1 cellular context compared by ENCODE assay signal in genomic region chr2:20243637-20244036, GRCh38.
TF ChIP-seq lines count a peak whose summit lies in the region.
"Not testable (repeated sequence)": the region's sequence is repeated elsewhere in the genome, so short reads cannot be mapped to it uniquely, and the experiment has no call there.

No MANE protein-coding gene starts in this region.

TF ChIP-seq in HepG2, 621 proteins besides CTCF, POLR2A, EP300 and RAD21:
- TF ChIP-seq SALL1 (CRISPR knock-in tag; IDR thresholded peaks at IDR 0.05), result peak; percentile 23; the same call in 1 of the 2 replicates
- TF ChIP-seq HNF4A (CRISPR knock-in tag; IDR thresholded peaks at IDR 0.05), result peak; percentile 46; the same call in 1 of the 2 replicates
- TF ChIP-seq ZNF558 (CRISPR knock-in tag; IDR thresholded peaks at IDR 0.05; ENCODE audit: borderline replicate concordance), result 0 out of 2 replicates have a peak, but pooled peaks have one; percentile 18
- peak; percentile 33; the same call in 1 of the 2 replicates for TF ChIP-seq CEBPG (CRISPR knock-in tag; IDR thresholded peaks at IDR 0.05)
- TF ChIP-seq GFI1 (CRISPR knock-in tag; IDR thresholded peaks at IDR 0.05; ENCODE audit: borderline replicate concordance), result peak; percentile 61; the same call in 1 of the 2 replicates
- peak; percentile 32; the same call in 1 of the 2 replicates for TF ChIP-seq SIX1 (CRISPR knock-in tag; IDR thresholded peaks at IDR 0.05; ENCODE audit: borderline replicate concordance)
- peak; percentile 77; the same call in 1 of the 2 replicates for TF ChIP-seq ZFP90 (CRISPR knock-in tag; IDR thresholded peaks at IDR 0.05; ENCODE audit: borderline replicate concordance)
- TF ChIP-seq, protein P1, sequence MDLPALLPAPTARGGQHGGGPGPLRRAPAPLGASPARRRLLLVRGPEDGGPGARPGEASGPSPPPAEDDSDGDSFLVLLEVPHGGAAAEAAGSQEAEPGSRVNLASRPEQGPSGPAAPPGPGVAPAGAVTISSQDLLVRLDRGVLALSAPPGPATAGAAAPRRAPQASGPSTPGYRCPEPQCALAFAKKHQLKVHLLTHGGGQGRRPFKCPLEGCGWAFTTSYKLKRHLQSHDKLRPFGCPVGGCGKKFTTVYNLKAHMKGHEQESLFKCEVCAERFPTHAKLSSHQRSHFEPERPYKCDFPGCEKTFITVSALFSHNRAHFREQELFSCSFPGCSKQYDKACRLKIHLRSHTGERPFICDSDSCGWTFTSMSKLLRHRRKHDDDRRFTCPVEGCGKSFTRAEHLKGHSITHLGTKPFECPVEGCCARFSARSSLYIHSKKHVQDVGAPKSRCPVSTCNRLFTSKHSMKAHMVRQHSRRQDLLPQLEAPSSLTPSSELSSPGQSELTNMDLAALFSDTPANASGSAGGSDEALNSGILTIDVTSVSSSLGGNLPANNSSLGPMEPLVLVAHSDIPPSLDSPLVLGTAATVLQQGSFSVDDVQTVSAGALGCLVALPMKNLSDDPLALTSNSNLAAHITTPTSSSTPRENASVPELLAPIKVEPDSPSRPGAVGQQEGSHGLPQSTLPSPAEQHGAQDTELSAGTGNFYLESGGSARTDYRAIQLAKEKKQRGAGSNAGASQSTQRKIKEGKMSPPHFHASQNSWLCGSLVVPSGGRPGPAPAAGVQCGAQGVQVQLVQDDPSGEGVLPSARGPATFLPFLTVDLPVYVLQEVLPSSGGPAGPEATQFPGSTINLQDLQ (CRISPR knock-in tag; IDR thresholded peaks at IDR 0.05), result 0 out of 2 replicates have a peak, but pooled peaks have one; percentile 6
- peak; percentile 23; the same call in 1 of the 2 replicates for TF ChIP-seq FOXP1 (IDR thresholded peaks at IDR 0.05)
- TF ChIP-seq FOXP1 (CRISPR knock-in tag; IDR thresholded peaks at IDR 0.05), result not testable (repeated sequence)
